In genomic region chr7:123534383-123535260, GRCh38 we compare ENCODE assay signal across 1 cellular context.
TF ChIP-seq lines count a peak whose summit lies in the region.

Gene IQUB, minus strand, starts transcription at chr7:123534595. Its CDS starts 22,255 bp downstream, at chr7:123512340.

TF ChIP-seq in HepG2, 621 proteins besides CTCF, POLR2A, EP300 and RAD21 (continued from another document and continues in another):
- TF ChIP-seq, protein P1, sequence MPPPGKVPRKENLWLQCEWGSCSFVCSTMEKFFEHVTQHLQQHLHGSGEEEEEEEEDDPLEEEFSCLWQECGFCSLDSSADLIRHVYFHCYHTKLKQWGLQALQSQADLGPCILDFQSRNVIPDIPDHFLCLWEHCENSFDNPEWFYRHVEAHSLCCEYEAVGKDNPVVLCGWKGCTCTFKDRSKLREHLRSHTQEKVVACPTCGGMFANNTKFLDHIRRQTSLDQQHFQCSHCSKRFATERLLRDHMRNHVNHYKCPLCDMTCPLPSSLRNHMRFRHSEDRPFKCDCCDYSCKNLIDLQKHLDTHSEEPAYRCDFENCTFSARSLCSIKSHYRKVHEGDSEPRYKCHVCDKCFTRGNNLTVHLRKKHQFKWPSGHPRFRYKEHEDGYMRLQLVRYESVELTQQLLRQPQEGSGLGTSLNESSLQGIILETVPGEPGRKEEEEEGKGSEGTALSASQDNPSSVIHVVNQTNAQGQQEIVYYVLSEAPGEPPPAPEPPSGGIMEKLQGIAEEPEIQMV (CRISPR knock-in tag; IDR thresholded peaks at IDR 0.05; ENCODE audit: low read depth) = no peak
- TF ChIP-seq, protein P2, sequence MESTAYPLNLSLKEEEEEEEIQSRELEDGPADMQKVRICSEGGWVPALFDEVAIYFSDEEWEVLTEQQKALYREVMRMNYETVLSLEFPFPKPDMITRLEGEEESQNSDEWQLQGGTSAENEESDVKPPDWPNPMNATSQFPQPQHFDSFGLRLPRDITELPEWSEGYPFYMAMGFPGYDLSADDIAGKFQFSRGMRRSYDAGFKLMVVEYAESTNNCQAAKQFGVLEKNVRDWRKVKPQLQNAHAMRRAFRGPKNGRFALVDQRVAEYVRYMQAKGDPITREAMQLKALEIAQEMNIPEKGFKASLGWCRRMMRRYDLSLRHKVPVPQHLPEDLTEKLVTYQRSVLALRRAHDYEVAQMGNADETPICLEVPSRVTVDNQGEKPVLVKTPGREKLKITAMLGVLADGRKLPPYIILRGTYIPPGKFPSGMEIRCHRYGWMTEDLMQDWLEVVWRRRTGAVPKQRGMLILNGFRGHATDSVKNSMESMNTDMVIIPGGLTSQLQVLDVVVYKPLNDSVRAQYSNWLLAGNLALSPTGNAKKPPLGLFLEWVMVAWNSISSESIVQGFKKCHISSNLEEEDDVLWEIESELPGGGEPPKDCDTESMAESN (CRISPR knock-in tag; conservative IDR thresholded peaks at IDR 0.05) = no peak
- TF ChIP-seq ZNF234 (CRISPR knock-in tag; conservative IDR thresholded peaks at IDR 0.05) (no peak), ZIK1 (CRISPR knock-in tag; IDR thresholded peaks at IDR 0.05; ENCODE audit: borderline replicate concordance, low read depth) (no peak), ZBTB2 (CRISPR knock-in tag; IDR thresholded peaks at IDR 0.05; ENCODE audit: low read depth) (no peak), ZNF576 (CRISPR knock-in tag; IDR thresholded peaks at IDR 0.05) (no peak), MXD1 (CRISPR knock-in tag; IDR thresholded peaks at IDR 0.05) (no peak), ATF5 (CRISPR knock-in tag; IDR thresholded peaks at IDR 0.05; ENCODE audit: low read depth) (no peak), ZNF329 (CRISPR knock-in tag; IDR thresholded peaks at IDR 0.05; ENCODE audit: low read depth) (no peak), LBX2 (CRISPR knock-in tag; IDR thresholded peaks at IDR 0.05; ENCODE audit: borderline replicate concordance) (no peak), SP1 (IDR thresholded peaks at IDR 0.05) (no peak), SP1 (CRISPR knock-in tag; IDR thresholded peaks at IDR 0.05) (peak; percentile 74), SATB2 (CRISPR knock-in tag; IDR thresholded peaks at IDR 0.05) (no peak), ZHX1 (CRISPR knock-in tag; IDR thresholded peaks at IDR 0.05; ENCODE audit: low read depth) (peak; percentile 57; the same call in 1 of the 2 replicates), KMT2A (CRISPR knock-in tag; IDR thresholded peaks at IDR 0.05) (no peak), ZNF33B (CRISPR knock-in tag; IDR thresholded peaks at IDR 0.05) (no peak), JARID2 (CRISPR knock-in tag; IDR thresholded peaks at IDR 0.05; ENCODE audit: insufficient replicate concordance) (no peak), GABPB1 (CRISPR knock-in tag; IDR thresholded peaks at IDR 0.05) (peak; percentile 58), HNF4G (IDR thresholded peaks at IDR 0.05; ENCODE audit: borderline replicate concordance, low read depth, low read length) (no peak), HNF4G (CRISPR knock-in tag; IDR thresholded peaks at IDR 0.05; ENCODE audit: borderline replicate concordance, low read depth) (no peak), XRCC5 (optimal IDR thresholded peaks at IDR 0.05; ENCODE audit: low read length) (peak; percentile 14), CHD4 (IDR thresholded peaks at IDR 0.05; ENCODE audit: borderline replicate concordance, low read length) (no peak), ZNF790 (CRISPR knock-in tag; IDR thresholded peaks at IDR 0.05; ENCODE audit: borderline replicate concordance) (no peak), SRSF4 (IDR thresholded peaks at IDR 0.05; ENCODE audit: low read depth, low read length, poor library complexity, severe bottlenecking) (no peak), ZNF160 (CRISPR knock-in tag; IDR thresholded peaks at IDR 0.05) (no peak), ZNF550 (CRISPR knock-in tag; IDR thresholded peaks at IDR 0.05; ENCODE audit: borderline replicate concordance) (no peak), GABPA (IDR thresholded peaks at IDR 0.05; ENCODE audit: low read depth, low read length) (no peak), GABPA (CRISPR knock-in tag; IDR thresholded peaks at IDR 0.05; ENCODE audit: low read depth) (peak; percentile 74), SIN3A (IDR thresholded peaks at IDR 0.05; ENCODE audit: borderline replicate concordance, low read depth, low read length) (no peak; the same call in 1 of the 2 replicates), ZFP41 (CRISPR knock-in tag; IDR thresholded peaks at IDR 0.05; ENCODE audit: borderline replicate concordance) (no peak), PCBP2 (optimal IDR thresholded peaks at IDR 0.05; ENCODE audit: low read depth, low read length, poor library complexity, severe bottlenecking) (no peak), GPBP1L1 (CRISPR knock-in tag; IDR thresholded peaks at IDR 0.05) (no peak), NR2F1 (CRISPR knock-in tag; IDR thresholded peaks at IDR 0.05) (no peak), ATF1 (CRISPR knock-in tag; IDR thresholded peaks at IDR 0.05) (no peak), DNMT1 (CRISPR knock-in tag; IDR thresholded peaks at IDR 0.05) (no peak), PITX1 (CRISPR knock-in tag; IDR thresholded peaks at IDR 0.05) (no peak), ZNF644 (CRISPR knock-in tag; IDR thresholded peaks at IDR 0.05; ENCODE audit: low read depth) (no peak), AFF4 (CRISPR knock-in tag; IDR thresholded peaks at IDR 0.05) (no peak)
- TF ChIP-seq, protein P3, sequence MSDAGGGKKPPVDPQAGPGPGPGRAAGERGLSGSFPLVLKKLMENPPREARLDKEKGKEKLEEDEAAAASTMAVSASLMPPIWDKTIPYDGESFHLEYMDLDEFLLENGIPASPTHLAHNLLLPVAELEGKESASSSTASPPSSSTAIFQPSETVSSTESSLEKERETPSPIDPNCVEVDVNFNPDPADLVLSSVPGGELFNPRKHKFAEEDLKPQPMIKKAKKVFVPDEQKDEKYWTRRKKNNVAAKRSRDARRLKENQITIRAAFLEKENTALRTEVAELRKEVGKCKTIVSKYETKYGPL (CRISPR knock-in tag; IDR thresholded peaks at IDR 0.05) = no peak
- TF ChIP-seq, protein P4, sequence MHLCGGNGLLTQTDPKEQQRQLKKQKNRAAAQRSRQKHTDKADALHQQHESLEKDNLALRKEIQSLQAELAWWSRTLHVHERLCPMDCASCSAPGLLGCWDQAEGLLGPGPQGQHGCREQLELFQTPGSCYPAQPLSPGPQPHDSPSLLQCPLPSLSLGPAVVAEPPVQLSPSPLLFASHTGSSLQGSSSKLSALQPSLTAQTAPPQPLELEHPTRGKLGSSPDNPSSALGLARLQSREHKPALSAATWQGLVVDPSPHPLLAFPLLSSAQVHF (CRISPR knock-in tag; IDR thresholded peaks at IDR 0.05) = no peak
- TF ChIP-seq, protein P5, sequence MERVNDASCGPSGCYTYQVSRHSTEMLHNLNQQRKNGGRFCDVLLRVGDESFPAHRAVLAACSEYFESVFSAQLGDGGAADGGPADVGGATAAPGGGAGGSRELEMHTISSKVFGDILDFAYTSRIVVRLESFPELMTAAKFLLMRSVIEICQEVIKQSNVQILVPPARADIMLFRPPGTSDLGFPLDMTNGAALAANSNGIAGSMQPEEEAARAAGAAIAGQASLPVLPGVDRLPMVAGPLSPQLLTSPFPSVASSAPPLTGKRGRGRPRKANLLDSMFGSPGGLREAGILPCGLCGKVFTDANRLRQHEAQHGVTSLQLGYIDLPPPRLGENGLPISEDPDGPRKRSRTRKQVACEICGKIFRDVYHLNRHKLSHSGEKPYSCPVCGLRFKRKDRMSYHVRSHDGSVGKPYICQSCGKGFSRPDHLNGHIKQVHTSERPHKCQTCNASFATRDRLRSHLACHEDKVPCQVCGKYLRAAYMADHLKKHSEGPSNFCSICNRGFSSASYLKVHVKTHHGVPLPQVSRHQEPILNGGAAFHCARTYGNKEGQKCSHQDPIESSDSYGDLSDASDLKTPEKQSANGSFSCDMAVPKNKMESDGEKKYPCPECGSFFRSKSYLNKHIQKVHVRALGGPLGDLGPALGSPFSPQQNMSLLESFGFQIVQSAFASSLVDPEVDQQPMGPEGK (CRISPR knock-in tag; IDR thresholded peaks at IDR 0.05) = no peak
- TF ChIP-seq, protein P6, sequence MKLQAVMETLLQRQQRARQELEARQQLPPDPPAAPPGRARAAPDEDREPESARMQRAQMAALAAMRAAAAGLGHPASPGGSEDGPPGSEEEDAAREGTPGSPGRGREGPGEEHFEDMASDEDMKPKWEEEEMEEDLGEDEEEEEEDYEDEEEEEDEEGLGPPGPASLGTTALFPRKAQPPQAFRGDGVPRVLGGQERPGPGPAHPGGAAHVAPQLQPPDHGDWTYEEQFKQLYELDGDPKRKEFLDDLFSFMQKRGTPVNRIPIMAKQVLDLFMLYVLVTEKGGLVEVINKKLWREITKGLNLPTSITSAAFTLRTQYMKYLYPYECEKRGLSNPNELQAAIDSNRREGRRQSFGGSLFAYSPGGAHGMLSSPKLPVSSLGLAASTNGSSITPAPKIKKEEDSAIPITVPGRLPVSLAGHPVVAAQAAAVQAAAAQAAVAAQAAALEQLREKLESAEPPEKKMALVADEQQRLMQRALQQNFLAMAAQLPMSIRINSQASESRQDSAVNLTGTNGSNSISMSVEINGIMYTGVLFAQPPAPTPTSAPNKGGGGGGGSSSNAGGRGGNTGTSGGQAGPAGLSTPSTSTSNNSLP (IDR thresholded peaks at IDR 0.05; ENCODE audit: low read depth, low read length) = no peak
